ENCODE assay signal across 2 cellular contexts in genomic region chr3:14438929-14439328, GRCh38.
TF ChIP-seq lines count a peak whose summit lies in the region.

No MANE protein-coding gene starts in this region.

TF ChIP-seq in GM23338, 12 proteins besides CTCF, POLR2A, EP300 and RAD21:
- TF ChIP-seq POLR2AphosphoS5 (IDR thresholded peaks at IDR 0.05; ENCODE audit: low read depth) (no peak), CREB1 (CRISPR knock-in tag; IDR thresholded peaks at IDR 0.05; ENCODE audit: low read depth) (no peak), EZH2 (IDR thresholded peaks at IDR 0.05; ENCODE audit: low read depth, unreplicated experiment) (no peak), REST (IDR thresholded peaks at IDR 0.05; ENCODE audit: unreplicated experiment) (no peak), EZH2phosphoT487 (IDR thresholded peaks at IDR 0.05; ENCODE audit: unreplicated experiment) (no peak), NANOG (IDR thresholded peaks at IDR 0.05; ENCODE audit: borderline replicate concordance) (no peak), ZNF331 (CRISPR knock-in tag; IDR thresholded peaks at IDR 0.05; ENCODE audit: low read depth) (no peak), STAT1 (IDR thresholded peaks at IDR 0.05; ENCODE audit: unreplicated experiment) (no peak)
TF ChIP-seq in GM23338: peak in this region for 0.

TF ChIP-seq in endothelial cell of umbilical vein, 7 proteins besides CTCF, POLR2A, EP300 and RAD21:
- TF ChIP-seq MYC (IDR thresholded peaks at IDR 0.05; ENCODE audit: low read depth, low read length), result no peak
- TF ChIP-seq JUN (IDR thresholded peaks at IDR 0.05; ENCODE audit: borderline replicate concordance, insufficient read depth, insufficient read length, low read depth), result no peak
